ENCODE assay signal across 25 cellular contexts in the genomic region with DNA sequence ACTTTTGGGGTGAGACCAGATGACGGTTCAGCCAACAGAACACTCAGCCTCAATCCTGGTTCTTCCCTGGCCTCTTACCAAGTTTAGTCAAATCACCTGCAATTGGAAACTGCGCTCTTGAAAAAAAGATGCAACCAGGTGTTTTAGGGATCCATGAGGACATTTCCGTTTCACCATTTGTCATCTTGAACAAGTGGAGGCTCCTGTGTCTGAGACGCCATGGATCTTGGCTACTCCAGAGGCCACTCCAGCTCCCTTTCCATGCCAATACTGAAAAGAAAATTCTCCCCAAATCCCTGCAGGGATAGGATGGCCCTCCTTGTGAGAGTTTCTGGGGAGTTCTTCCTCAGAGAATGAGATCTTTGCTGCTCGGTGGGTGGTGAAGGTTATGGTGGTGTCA. TPM values are rescaled to one million over a fixed set of nuclear protein-coding genes. Genes with fewer than 3 reads are reported as not detected.
DNase-seq lines count a peak whose midpoint lies in the region; ATAC-seq, FAIRE-seq and TF ChIP-seq lines count a peak whose summit lies in the region.
"Had no signal": no experiment of that assay in that cellular context is flagged by ENCODE, and none has a peak within 500 bp of the region (broad histone marks: within the 10 kb centered on the region; RNA-seq: fewer than 3 reads in every experiment).

No MANE protein-coding gene starts in this region.

- CTCF ChIA-PET in mammary epithelial cell (lab: Charles Lee; ENCODE audit: low non-redundant PET): interaction anchor here (0.7 kb wide), 1 partner anchor 72 kb away, joined by 3 read pairs; a partner anchor contains a TSS
- CTCF ChIA-PET in MCF 10A (lab: Yijun Ruan, JAX): interaction anchor here (0.6 kb wide), 1 partner anchor 99 kb away, joined by 3 read pairs; no protein-coding TSS in a partner anchor
- CTCF ChIA-PET in PC-3 (lab: Charles Lee): no interaction called here
- CTCF ChIA-PET in K562 (lab: Yijun Ruan, JAX; ENCODE audit: low intra/inter-chr PET ratio): no interaction called here

- no peaks in the 10 kb centered on the region for H3K9me1 ChIP-seq in K562 (ENCODE audit: control insufficient read depth, insufficient read depth, low read length)

- H3K4me1 Mint-ChIP-seq in MCF 10A (ENCODE audit: insufficient read depth, unreplicated experiment): peaks cover 12% of the 10 kb centered on the region
- H3K4me1 Mint-ChIP-seq in naive thymus-derived CD8-positive, alpha-beta T cell: no peaks in the 10 kb centered on the region
- peaks cover 1% of the 10 kb centered on the region for H3K4me1 Mint-ChIP-seq in activated T-cell treated with anti-CD3 and anti-CD28 coated beads, Interleukin-2, amount 50 U/mL, for 24 hours (ENCODE audit: low read depth)
- H3K4me1 Mint-ChIP-seq: CD4-positive, alpha-beta memory T cell had no signal

- H3K36me3 Mint-ChIP-seq in MCF 10A (ENCODE audit: insufficient read depth, unreplicated experiment): no peaks in the 10 kb centered on the region
- H3K36me3 Mint-ChIP-seq in naive thymus-derived CD8-positive, alpha-beta T cell: no peaks in the 10 kb centered on the region
- H3K36me3 Mint-ChIP-seq in activated T-cell treated with anti-CD3 and anti-CD28 coated beads, Interleukin-2, amount 50 U/mL, for 24 hours (ENCODE audit: low read depth): no peaks in the 10 kb centered on the region
- H3K36me3 Mint-ChIP-seq: CD4-positive, alpha-beta memory T cell had no signal

- H3K9me3 ChIP-seq in mammary epithelial cell (replicated peaks; ENCODE audit: insufficient read depth, low read length) (no peaks in the 10 kb centered on the region), PC-3 (ENCODE audit: low read length) (no peaks in the 10 kb centered on the region), K562 (replicated peaks; ENCODE audit: control insufficient read depth, insufficient read depth, low read depth, low read length) (peaks cover 5% of the 10 kb centered on the region), ascending aorta (no peaks in the 10 kb centered on the region)
- H3K9me3 ChIP-seq: BE2C, HAP-1 had no signal

- H4K20me1 ChIP-seq in mammary epithelial cell (ENCODE audit: insufficient read depth, low read length) (no peaks in the 10 kb centered on the region), PC-3 (ENCODE audit: low read length) (no peaks in the 10 kb centered on the region), K562 (replicated peaks; ENCODE audit: control insufficient read depth, insufficient read depth, low read length) (peaks cover 4% of the 10 kb centered on the region)
- H4K20me1 ChIP-seq: BLaER1 treated with 17β-estradiol and CSF1 and Interleukin-3, amounts not matched to agents 10 nM and 100 nM had no signal

- peak overlapping the region; percentile 73 for H2AFZ ChIP-seq in mammary epithelial cell (ENCODE audit: low read depth, low read length)
- H2AFZ ChIP-seq in PC-3 (ENCODE audit: low read length): no peak overlapping the region
- no peak overlapping the region for H2AFZ ChIP-seq in K562 (ENCODE audit: low read depth, low read length)

- H3K9ac ChIP-seq in mammary epithelial cell (ENCODE audit: insufficient read depth, low read length) (no peak overlapping the region), PC-3 (ENCODE audit: low read length) (no peak overlapping the region), K562 (ENCODE audit: insufficient read depth in 1 of 2, low read depth in 2 of 2, low read length in 2 of 2) (no peak overlapping the region)
- H3K9ac ChIP-seq: BLaER1 treated with 17β-estradiol and CSF1 and Interleukin-3, amounts not matched to agents 10 nM and 100 nM had no signal

- H3K27me3 ChIP-seq in mammary epithelial cell (ENCODE audit: insufficient read depth, low read length): no peaks in the 10 kb centered on the region
- H3K27me3 ChIP-seq in PC-3 (ENCODE audit: low read length): no peaks in the 10 kb centered on the region
- peaks cover 61 to 75% of the 10 kb centered on the region in 2 experiments for H3K27me3 ChIP-seq in K562 (ENCODE audit: control insufficient read depth in 2 of 2, insufficient read depth in 2 of 2, low read length in 2 of 2)
- no peaks in the 10 kb centered on the region for H3K27me3 ChIP-seq in ascending aorta
- H3K27me3 ChIP-seq: BE2C; BLaER1 treated with 17β-estradiol and CSF1 and Interleukin-3, amounts not matched to agents 10 nM and 100 nM had no signal

- H3F3A ChIP-seq in PC-3 (ENCODE audit: low read length, unreplicated experiment): no peaks in the 10 kb centered on the region

- H3K4me1 ChIP-seq in mammary epithelial cell (ENCODE audit: insufficient read depth, low read length): peaks cover 18% of the 10 kb centered on the region
- peaks cover 5% of the 10 kb centered on the region for H3K4me1 ChIP-seq in PC-3 (ENCODE audit: insufficient read depth, low read length)
- peaks cover 0 to 17% of the 10 kb centered on the region in 2 experiments; a peak in 2 of 5 replicates for H3K4me1 ChIP-seq in K562 (replicated peaks in 1 of 2; ENCODE audit: control insufficient read depth in 2 of 2, insufficient read depth in 2 of 2, low read length in 2 of 2)
- H3K4me1 ChIP-seq in ascending aorta: no peaks in the 10 kb centered on the region
- H3K4me1 ChIP-seq: BE2C, HAP-1 had no signal

- dilution Hi-C loops in mammary epithelial cell (cut with HindIII; ENCODE audit: low sequenced_read_pairs): no loop called here

- TF ChIP-seq CTCF in mammary epithelial cell (conservative IDR thresholded peaks at IDR 0.05 in 1 of 2, IDR thresholded peaks at IDR 0.05 in 1 of 2; ENCODE audit: extremely low read depth in 1 of 2, insufficient read depth in 1 of 2, low read depth in 1 of 2, low read length in 2 of 2): no peak
- no peak for TF ChIP-seq CTCF in MCF 10A (IDR thresholded peaks at IDR 0.05; ENCODE audit: unreplicated experiment)
- no peak for TF ChIP-seq CTCF in PC-3 (conservative IDR thresholded peaks at IDR 0.05; ENCODE audit: low read depth, low read length)
- TF ChIP-seq CTCF in K562 (IDR thresholded peaks at IDR 0.05 in 2 of 3, conservative IDR thresholded peaks at IDR 0.05 in 1 of 3; ENCODE audit: insufficient read depth in 2 of 3, low read depth in 1 of 3, low read length in 3 of 3): 0 out of 6 replicates have a peak, but pooled peaks of 1 of the 3 experiments have one; percentile 3
- no peak for TF ChIP-seq CTCF in ascending aorta (IDR thresholded peaks at IDR 0.05)

- intact Hi-C loops in mammary epithelial cell (cut with micrococcal nuclease) (loop anchor here (10.0 kb wide), 1 partner anchor 49 kb away; no protein-coding TSS in a partner anchor), MCF 10A (cut with micrococcal nuclease) (no loop called here), PC-3 (cut with micrococcal nuclease) (no loop called here), K562 (cut with micrococcal nuclease) (loop anchor here (5.0 kb wide), 1 partner anchor 186 kb away; no protein-coding TSS in a partner anchor), ascending aorta (cut with DNase I) (loop anchor here (10.0 kb wide), 1 partner anchor 109 kb away; a partner anchor contains a TSS)

- no peak overlapping the region for H3K4me3 ChIP-seq in mammary epithelial cell (replicated peaks in 1 of 3; ENCODE audit: insufficient read depth in 1 of 3, low read depth in 2 of 3, low read length in 3 of 3)
- H3K4me3 ChIP-seq in PC-3 (ENCODE audit: low read length): no peak overlapping the region
- no peak overlapping the region for H3K4me3 ChIP-seq in K562
- H3K4me3 ChIP-seq in ascending aorta: no peak overlapping the region
- H3K4me3 ChIP-seq: BLaER1 treated with 17β-estradiol and CSF1 and Interleukin-3, amounts not matched to agents 10 nM and 100 nM; HAP-1 had no signal

- H3K9me2 ChIP-seq in PC-3 (replicated peaks; ENCODE audit: low read length): no peaks in the 10 kb centered on the region

- POLR2A ChIA-PET in MCF 10A (lab: Yijun Ruan, JAX): interaction anchor here (1.0 to 1.6 kb wide), 4 partner anchors 10 to 58 kb away, joined by 3 to 7 read pairs (median 6); a partner anchor contains a TSS
- POLR2A ChIA-PET in PC-3 (lab: Charles Lee; ENCODE audit: unreplicated experiment): no interaction called here
- POLR2A ChIA-PET in K562 (lab: Yijun Ruan, JAX): interaction anchor here (0.8 to 4.1 kb wide), 5 partner anchors 8 to 62 kb away, joined by 3 to 51 read pairs (median 3); no protein-coding TSS in a partner anchor
- POLR2A ChIA-PET in naive thymus-derived CD8-positive, alpha-beta T cell (lab: Charles Lee): no interaction called here

- FAIRE-seq in K562 (lab: Jason Lieb, UNC): no peak
- FAIRE-seq: A204.1, GM12891, GM18507 had no signal

- H3K27ac Mint-ChIP-seq in MCF 10A (ENCODE audit: low read depth, unreplicated experiment): no peak overlapping the region
- H3K27ac Mint-ChIP-seq in naive thymus-derived CD8-positive, alpha-beta T cell: no peak overlapping the region
- no peak overlapping the region for H3K27ac Mint-ChIP-seq in activated T-cell treated with anti-CD3 and anti-CD28 coated beads, Interleukin-2, amount 50 U/mL, for 24 hours
- H3K27ac Mint-ChIP-seq: CD4-positive, alpha-beta memory T cell had no signal

- no peaks in the 10 kb centered on the region for H3K27me3 Mint-ChIP-seq in MCF 10A (ENCODE audit: insufficient read depth, unreplicated experiment)
- no peaks in the 10 kb centered on the region for H3K27me3 Mint-ChIP-seq in naive thymus-derived CD8-positive, alpha-beta T cell
- no peaks in the 10 kb centered on the region for H3K27me3 Mint-ChIP-seq in activated T-cell treated with anti-CD3 and anti-CD28 coated beads, Interleukin-2, amount 50 U/mL, for 24 hours
- H3K27me3 Mint-ChIP-seq: CD4-positive, alpha-beta memory T cell had no signal

- WGBS in mammary epithelial cell (ENCODE audit: low coverage, missing lambda C conversion rate): 98% methylated on average over 5 of the region's 5 CpGs
- WGBS in K562 (ENCODE audit: insufficient coverage, low coverage, missing lambda C conversion rate): under 1% methylated on average over 5 of the region's 5 CpGs

- no peak overlapping the region for H3K27ac ChIP-seq in mammary epithelial cell (ENCODE audit: insufficient read depth, low read depth, low read length)
- H3K27ac ChIP-seq in PC-3 (ENCODE audit: low read length): no peak overlapping the region
- H3K27ac ChIP-seq in K562 (ENCODE audit: extremely low read depth, low read depth, low read length): no peak overlapping the region
- no peak overlapping the region for H3K27ac ChIP-seq in ascending aorta
- H3K27ac ChIP-seq: 22Rv1 had no signal

- no peak for TF ChIP-seq RAD21 in K562 (CRISPR knock-in tag; conservative IDR thresholded peaks at IDR 0.05 in 1 of 2, IDR thresholded peaks at IDR 0.05 in 1 of 2)

- BruUV-seq in mammary epithelial cell (replicated peaks; lab: Mats Ljungman, UMichigan) (no TSS peak), MCF 10A (replicated peaks; lab: Mats Ljungman, UMichigan) (no TSS peak), PC-3 (replicated peaks; lab: Mats Ljungman, UMichigan) (no TSS peak), K562 (replicated peaks; lab: Mats Ljungman, UMichigan) (no TSS peak)

- ATAC-seq in PC-3 (no peak), K562 (no peak), HG02840 (IDR thresholded peaks at IDR 0.05; ENCODE audit: low FRiP score, unreplicated experiment) (no peak)
- no peak for ATAC-seq in naive thymus-derived CD8-positive, alpha-beta T cell

- no peak for TF ChIP-seq EP300 in K562 (IDR thresholded peaks at IDR 0.05; ENCODE audit: low read length)

- no peaks in the 10 kb centered on the region for H3K79me2 ChIP-seq in mammary epithelial cell (ENCODE audit: insufficient read depth, low read length)
- H3K79me2 ChIP-seq in PC-3 (ENCODE audit: low read length): no peaks in the 10 kb centered on the region
- no peaks in the 10 kb centered on the region for H3K79me2 ChIP-seq in K562 (ENCODE audit: control insufficient read depth, insufficient read depth, low read length)

- DNase-seq in mammary epithelial cell: no peak
- no peak for DNase-seq in MCF 10A (ENCODE audit: unreplicated experiment)
- DNase-seq in PC-3: no peak
- DNase-seq in K562 (ENCODE audit: extremely low read depth in 1 of 4, low spot score in 3 of 4): peak in 1 of 4 experiments; percentile 24
- DNase-seq in naive thymus-derived CD8-positive, alpha-beta T cell: no peak
- DNase-seq in ascending aorta (ENCODE audit: low spot score in 2 of 2): no peak
- no peak for DNase-seq in activated T-cell treated with anti-CD3 and anti-CD28 coated beads, Interleukin-2, amount 50 U/mL, for 24 hours
- DNase-seq: BE2C; CD4-positive, alpha-beta memory T cell; COR-L47; DMS53; DMS79 treated with DMSO at 0.1 percent for 48 hours; GF-D8; GOT3 had no signal

- no peaks in the 10 kb centered on the region for H3K9me3 Mint-ChIP-seq in MCF 10A (ENCODE audit: unreplicated experiment)
- no peaks in the 10 kb centered on the region for H3K9me3 Mint-ChIP-seq in naive thymus-derived CD8-positive, alpha-beta T cell
- H3K9me3 Mint-ChIP-seq in activated T-cell treated with anti-CD3 and anti-CD28 coated beads, Interleukin-2, amount 50 U/mL, for 24 hours: no peaks in the 10 kb centered on the region

- TF ChIP-seq POLR2A in K562 (conservative IDR thresholded peaks at IDR 0.05): no peak

- in situ Hi-C loops in mammary epithelial cell (cut with MboI; ENCODE audit: low sequenced_read_pairs in 2 of 2): no loop called here
- in situ Hi-C loops in K562 (cut with MboI): no loop called here

- H3K36me3 ChIP-seq in mammary epithelial cell (ENCODE audit: insufficient read depth, low read length) (no peaks in the 10 kb centered on the region), PC-3 (ENCODE audit: low read depth, low read length) (no peaks in the 10 kb centered on the region), K562 (ENCODE audit: control insufficient read depth, insufficient read depth, low read length) (no peaks in the 10 kb centered on the region), ascending aorta (no peaks in the 10 kb centered on the region)
- H3K36me3 ChIP-seq: BE2C; BLaER1 treated with 17β-estradiol and CSF1 and Interleukin-3, amounts not matched to agents 10 nM and 100 nM; HAP-1 had no signal

- H3K4me2 ChIP-seq in mammary epithelial cell (ENCODE audit: insufficient read depth, low read depth, low read length) (no peak overlapping the region), PC-3 (ENCODE audit: low read length) (peak overlapping the region; percentile 43; the same call in 1 of the 2 replicates), K562 (ENCODE audit: insufficient read depth, low read length) (no peak overlapping the region)

- no peak overlapping the region for H3K4me3 Mint-ChIP-seq in MCF 10A (ENCODE audit: unreplicated experiment)
- no peak overlapping the region for H3K4me3 Mint-ChIP-seq in naive thymus-derived CD8-positive, alpha-beta T cell
- H3K4me3 Mint-ChIP-seq in activated T-cell treated with anti-CD3 and anti-CD28 coated beads, Interleukin-2, amount 50 U/mL, for 24 hours: no peak overlapping the region
- H3K4me3 Mint-ChIP-seq: CD4-positive, alpha-beta memory T cell had no signal

RNA-seq across cellular contexts. Expression of a gene that starts 27.7 kb away (rescaled TPM):
- total RNA-seq in mammary epithelial cell (not detected), MCF 10A (2022) (not detected in 2 replicates), PC-3 (2014; rRNA removed) (not detected in 2 replicates), K562 (2014; rRNA removed) (not detected in 2 replicates), K562 (2014; rRNA removed; fragmentation: Illumina TruSeq; extraction: Trizol) (not detected in 2 replicates), K562 (2015; rRNA removed; fragmentation: Illumina TruSeq; extraction: Trizol) (not detected in 2 replicates), K562 (2021) (not detected in 2 replicates), ascending aorta (2.6 TPM)
- polyA plus RNA-seq in mammary epithelial cell (not detected), K562 (2011; rRNA removed) (not detected in 2 replicates), K562 (2014; fragmentation: Illumina TruSeq; extraction: Trizol) (not detected in 2 replicates), K562 (2014; fragmentation: Nextera tagmentation; extraction: Ambion mirVana) (not detected), K562 (2014; rRNA removed) (0.04 TPM in 1 of 2 replicates, not detected in the other)
- polyA minus RNA-seq in mammary epithelial cell: not detected
- 0.16 and 0.28 TPM in 2 replicates for total RNA-seq in K562 (2011; cell fraction: chromatin; rRNA removed; ENCODE audit: low replicate concordance)
- total RNA-seq in K562 (2011; cell fraction: nucleolus; rRNA removed): 0.26 TPM in 1 of 2 replicates, not detected in the other
- total RNA-seq in K562 (2011; cell fraction: nucleoplasm; rRNA removed): not detected in 2 replicates
- 0.01 TPM in 2 replicates for polyA plus RNA-seq in K562 (2011; cell fraction: cytosol; rRNA removed)
- polyA plus RNA-seq in K562 (2011; cell fraction: nucleus; rRNA removed): 0.03 and 0.11 TPM in 2 replicates
- 0.21 TPM in 1 of 2 replicates, not detected in the other for polyA plus RNA-seq in K562 (2012)
- polyA minus RNA-seq in K562 (2011; rRNA and poly(A)+ RNA removed): not detected in 2 replicates
- not detected in 2 replicates for polyA minus RNA-seq in K562 (2011; cell fraction: cytosol; rRNA and poly(A)+ RNA removed)
- not detected in 2 replicates for polyA minus RNA-seq in K562 (2011; cell fraction: nucleus; rRNA and poly(A)+ RNA removed)
- total RNA-seq in naive thymus-derived CD8-positive, alpha-beta T cell: under 1 TPM in 1 of 2 experiments, not detected in 1; 0.11 TPM
- not detected for polyA plus RNA-seq in naive thymus-derived CD8-positive, alpha-beta T cell
- total RNA-seq: Calu3; CD4-positive, alpha-beta memory T cell; Daoy; G401 had no signal
- polyA plus RNA-seq: AG04450; CD4-positive, alpha-beta memory T cell had no signal

RNA-seq across cellular contexts. Expression of a gene that starts 41.1 kb away (rescaled TPM):
- total RNA-seq in mammary epithelial cell (1 to 10 TPM in 1 of 2 donors, not detected in 1; 1.7 TPM), MCF 10A (2022) (not detected in 2 replicates), PC-3 (2014; rRNA removed) (not detected in 2 replicates), K562 (2014; rRNA removed) (not detected in 2 replicates), K562 (2014; rRNA removed; fragmentation: Illumina TruSeq; extraction: Trizol) (not detected in 2 replicates), K562 (2015; rRNA removed; fragmentation: Illumina TruSeq; extraction: Trizol) (not detected in 2 replicates), K562 (2021) (not detected in 2 replicates), ascending aorta (20.4 TPM)
- polyA plus RNA-seq in mammary epithelial cell (0.07 TPM), K562 (2011; rRNA removed) (not detected in 2 replicates), K562 (2014; fragmentation: Illumina TruSeq; extraction: Trizol) (not detected in 2 replicates), K562 (2014; fragmentation: Nextera tagmentation; extraction: Ambion mirVana) (not detected), K562 (2014; rRNA removed) (not detected in 2 replicates)
- polyA minus RNA-seq in mammary epithelial cell: not detected
- not detected in 2 replicates for total RNA-seq in K562 (2011; cell fraction: chromatin; rRNA removed; ENCODE audit: low replicate concordance)
- total RNA-seq in K562 (2011; cell fraction: nucleolus; rRNA removed): not detected in 2 replicates
- total RNA-seq in K562 (2011; cell fraction: nucleoplasm; rRNA removed): not detected in 2 replicates
- polyA plus RNA-seq in K562 (2011; cell fraction: cytosol; rRNA removed): 0.07 TPM in 1 of 2 replicates, not detected in the other
- not detected in 2 replicates for polyA plus RNA-seq in K562 (2011; cell fraction: nucleus; rRNA removed)
- polyA plus RNA-seq in K562 (2012): 0.03 and 0.14 TPM in 2 replicates
- polyA minus RNA-seq in K562 (2011; rRNA and poly(A)+ RNA removed): not detected in 2 replicates
- polyA minus RNA-seq in K562 (2011; cell fraction: cytosol; rRNA and poly(A)+ RNA removed): not detected in 2 replicates
- not detected in 2 replicates for polyA minus RNA-seq in K562 (2011; cell fraction: nucleus; rRNA and poly(A)+ RNA removed)
- 1 to 10 TPM in 1 of 2 experiments, under 1 TPM in 1; 0.69 to 1.3 TPM for total RNA-seq in naive thymus-derived CD8-positive, alpha-beta T cell
- 1 to 10 TPM in 2 of 3 donors, under 1 TPM in 1; 0.99 to 1.4 (median 1.2) TPM for polyA plus RNA-seq in naive thymus-derived CD8-positive, alpha-beta T cell
- total RNA-seq: CD4-positive, alpha-beta memory T cell; Daoy; G401 had no signal

RNA-seq across cellular contexts. Expression of a gene that starts 58.5 kb away (rescaled TPM):
- total RNA-seq in mammary epithelial cell (1 to 10 TPM; 2.9 to 4.3 TPM), MCF 10A (2022) (0.19 and 0.22 TPM in 2 replicates), PC-3 (2014; rRNA removed) (1.1 TPM in 1 of 2 replicates, not detected in the other), K562 (2014; rRNA removed) (1.5 and 1.9 TPM in 2 replicates), K562 (2014; rRNA removed; fragmentation: Illumina TruSeq; extraction: Trizol) (0.77 and 1.0 TPM in 2 replicates), K562 (2015; rRNA removed; fragmentation: Illumina TruSeq; extraction: Trizol) (1.6 and 1.7 TPM in 2 replicates), K562 (2021) (2.3 and 2.7 TPM in 2 replicates), ascending aorta (not detected)
- polyA plus RNA-seq in mammary epithelial cell (1.6 TPM), K562 (2011; rRNA removed) (1.2 and 1.5 TPM in 2 replicates), K562 (2014; fragmentation: Illumina TruSeq; extraction: Trizol) (1.3 and 1.5 TPM in 2 replicates), K562 (2014; fragmentation: Nextera tagmentation; extraction: Ambion mirVana) (under 1 TPM in 1 of 2 experiments, not detected in 1; 0.01 TPM), K562 (2014; rRNA removed) (3.7 and 3.9 TPM in 2 replicates)
- polyA minus RNA-seq in mammary epithelial cell: not detected
- 8.3 and 26.4 TPM in 2 replicates for total RNA-seq in K562 (2011; cell fraction: chromatin; rRNA removed; ENCODE audit: low replicate concordance)
- total RNA-seq in K562 (2011; cell fraction: nucleolus; rRNA removed): 15.5 and 19.3 TPM in 2 replicates
- total RNA-seq in K562 (2011; cell fraction: nucleoplasm; rRNA removed): 13.6 and 14.4 TPM in 2 replicates
- polyA plus RNA-seq in K562 (2011; cell fraction: cytosol; rRNA removed): 1.4 and 2.2 TPM in 2 replicates
- 16.2 and 34.8 TPM in 2 replicates for polyA plus RNA-seq in K562 (2011; cell fraction: nucleus; rRNA removed)
- polyA plus RNA-seq in K562 (2012): 4.7 and 7.9 TPM in 2 replicates
- polyA minus RNA-seq in K562 (2011; rRNA and poly(A)+ RNA removed): 1.6 and 2.5 TPM in 2 replicates
- 1.0 TPM in 1 of 2 replicates, not detected in the other for polyA minus RNA-seq in K562 (2011; cell fraction: cytosol; rRNA and poly(A)+ RNA removed)
- 5.6 and 7.5 TPM in 2 replicates for polyA minus RNA-seq in K562 (2011; cell fraction: nucleus; rRNA and poly(A)+ RNA removed)
- 1 to 10 TPM; 2.7 to 4.5 TPM for total RNA-seq in naive thymus-derived CD8-positive, alpha-beta T cell
- 1 to 10 TPM in 1 of 3 donors, under 1 TPM in 2; 0.25 to 1.1 (median 0.74) TPM for polyA plus RNA-seq in naive thymus-derived CD8-positive, alpha-beta T cell

Comparison
In these comparisons a context has a peak if more than half of its experiments do, and no peak if none do; other contexts are left out.
1. intact Hi-C loops: an anchor here in mammary epithelial cell (10.0 kb wide), K562 (5.0 kb wide) and ascending aorta (10.0 kb wide); none called in MCF 10A and PC-3.
2. CTCF ChIA-PET loops: an anchor here in mammary epithelial cell (0.7 kb wide) and MCF 10A (0.6 kb wide); none called in PC-3 and K562.
3. POLR2A ChIA-PET loops: an anchor here in MCF 10A (1.0 to 1.6 kb wide) and K562 (0.8 to 4.1 kb wide); none called in PC-3 and naive thymus-derived CD8-positive, alpha-beta T cell.